10 cellular contexts compared by ENCODE assay signal in the genomic region with DNA sequence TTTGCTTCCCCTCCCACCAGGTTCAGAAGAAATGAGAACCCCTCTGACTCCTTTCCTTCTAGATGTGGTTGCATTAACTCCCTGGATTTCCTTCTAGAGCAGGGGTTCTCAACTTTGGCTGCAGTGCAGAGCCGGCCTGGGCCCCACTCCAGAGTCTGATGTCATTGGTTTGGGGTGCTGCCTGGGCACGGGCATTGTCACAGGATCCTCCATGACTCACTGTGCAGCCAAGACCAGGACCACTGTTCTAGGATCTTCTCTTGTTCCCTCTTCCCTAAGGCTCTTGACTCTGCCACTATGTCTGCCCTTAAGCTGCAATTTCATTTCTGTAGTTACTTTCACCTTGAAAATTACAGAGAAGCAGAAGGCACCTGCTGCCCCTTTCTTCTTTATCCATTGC. TPM values are rescaled to one million over a fixed set of nuclear protein-coding genes. Genes with fewer than 3 reads are reported as not detected.
A peak's percentile ranks its signal among the peaks of the same experiment; 100 is the strongest.
DNase-seq lines count a peak whose midpoint lies in the region; ATAC-seq and TF ChIP-seq lines count a peak whose summit lies in the region.
"Had no signal": no experiment of that assay in that cellular context is flagged by ENCODE, and none has a peak within 500 bp of the region (broad histone marks: within the 10 kb centered on the region; RNA-seq: fewer than 3 reads in every experiment).

No MANE protein-coding gene starts in this region.

- H3K9me3 Mint-ChIP-seq in dendritic cell treated with granulocyte-macrophage colony-stimulating factor and Interleukin-4, amounts not matched to agents 40 ng/mL and 50 ng/mL, for 4 days, result no peaks in the 10 kb centered on the region
- H3K9me3 Mint-ChIP-seq: central memory CD8-positive, alpha-beta T cell had no signal

- H3K27me3 ChIP-seq in lower lobe of right lung (ENCODE audit: low read depth), result no peaks in the 10 kb centered on the region

- intact Hi-C loops in dendritic cell treated with granulocyte-macrophage colony-stimulating factor and Interleukin-4, amounts not matched to agents 40 ng/mL and 50 ng/mL, for 4 days (cut with micrococcal nuclease), result loop anchor here (10.0 kb wide), 1 partner anchor 105 kb away; no protein-coding TSS in a partner anchor
- intact Hi-C loops in lower lobe of right lung (cut with DNase I), result no loop called here

- no peaks in the 10 kb centered on the region for H3K36me3 Mint-ChIP-seq in dendritic cell treated with granulocyte-macrophage colony-stimulating factor and Interleukin-4, amounts not matched to agents 40 ng/mL and 50 ng/mL, for 4 days (ENCODE audit: low read depth)

- no peaks in the 10 kb centered on the region for H3K27me3 Mint-ChIP-seq in dendritic cell treated with granulocyte-macrophage colony-stimulating factor and Interleukin-4, amounts not matched to agents 40 ng/mL and 50 ng/mL, for 4 days

- peak overlapping the region; percentile 42 for H3K27ac Mint-ChIP-seq in dendritic cell treated with granulocyte-macrophage colony-stimulating factor and Interleukin-4, amounts not matched to agents 40 ng/mL and 50 ng/mL, for 4 days

- no peaks in the 10 kb centered on the region for H3K9me3 ChIP-seq in lower lobe of right lung

- H3K4me3 ChIP-seq in lower lobe of right lung, result no peak overlapping the region

- peak; percentile 60 for DNase-seq in A172 (ENCODE audit: low spot score)
- DNase-seq in LHCN-M2 (ENCODE audit: low read depth), result peak; percentile 75
- no peak for DNase-seq in lower lobe of right lung
- DNase-seq in NCI-H1092 (lab: John Stamatoyannopoulos, UW), result no peak
- DNase-seq in NAMALWA (ENCODE audit: low spot score), result no peak
- DNase-seq in RPMI8226, result no peak
- DNase-seq: NCI-H2029 treated with DMSO at 0.1 percent for 48 hours had no signal

- no peak for TF ChIP-seq CTCF in lower lobe of right lung (IDR thresholded peaks at IDR 0.05)

- H3K36me3 ChIP-seq in lower lobe of right lung, result no peaks in the 10 kb centered on the region

- H3K27ac ChIP-seq in lower lobe of right lung, result peak overlapping the region; percentile 77

- ATAC-seq in lower lobe of right lung, result peak; percentile 31 to 43
- ATAC-seq in GM18870 (IDR thresholded peaks at IDR 0.05; ENCODE audit: unreplicated experiment), result no peak

- no peak overlapping the region for H3K4me3 Mint-ChIP-seq in dendritic cell treated with granulocyte-macrophage colony-stimulating factor and Interleukin-4, amounts not matched to agents 40 ng/mL and 50 ng/mL, for 4 days
- H3K4me3 Mint-ChIP-seq: central memory CD8-positive, alpha-beta T cell had no signal

- peaks cover 84% of the 10 kb centered on the region for H3K4me1 ChIP-seq in lower lobe of right lung

- H3K4me1 Mint-ChIP-seq in dendritic cell treated with granulocyte-macrophage colony-stimulating factor and Interleukin-4, amounts not matched to agents 40 ng/mL and 50 ng/mL, for 4 days (ENCODE audit: low read depth), result peaks cover 46% of the 10 kb centered on the region

RNA-seq across cellular contexts. Expression of gene TBC1D8, which starts 31.8 kb away (rescaled TPM):
- 4.3 and 4.9 TPM in 2 replicates for total RNA-seq in A172 (2014; rRNA removed; shearing (Covaris generic))
- 7.1 and 11.5 TPM in 2 replicates for total RNA-seq in LHCN-M2 (2014; rRNA removed)
- polyA plus RNA-seq in LHCN-M2 (2012), result 1.8 TPM
- total RNA-seq in lower lobe of right lung, result 30.2 TPM

Comparison
In these comparisons a context has a peak if more than half of its experiments do, and no peak if none do; other contexts are left out.
1. DNase-seq: peak in A172 (single experiment) and LHCN-M2 (single experiment); none in lower lobe of right lung (single experiment), NCI-H1092 (single experiment), NAMALWA (single experiment) and RPMI8226 (single experiment).